In the genomic region with DNA sequence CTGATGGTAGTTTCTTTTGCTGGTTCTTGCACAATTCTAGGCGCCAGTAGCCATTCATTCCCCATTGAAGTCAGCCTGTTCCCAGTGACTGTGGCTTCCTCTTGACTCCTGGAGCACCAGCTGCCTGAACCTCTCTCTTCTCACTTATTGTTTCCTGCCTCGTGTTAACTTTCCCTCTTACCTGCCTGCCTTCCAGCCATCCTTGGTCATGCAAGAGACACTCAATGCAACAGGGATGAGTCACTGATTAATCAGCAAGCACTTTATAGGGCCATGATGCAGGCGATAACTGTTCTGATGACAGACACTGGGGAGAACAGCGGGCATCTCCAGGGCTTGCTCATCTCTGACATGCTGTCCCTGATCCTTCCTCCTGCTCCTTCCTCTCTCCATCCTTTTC, we compare ENCODE assay signal across 17 cellular contexts.
DNase-seq lines count a peak whose midpoint lies in the region; ATAC-seq and TF ChIP-seq lines count a peak whose summit lies in the region.
"Had no signal": no experiment of that assay in that cellular context is flagged by ENCODE, and none has a peak within 500 bp of the region (broad histone marks: within the 10 kb centered on the region; RNA-seq: fewer than 3 reads in every experiment).

No MANE protein-coding gene starts in this region.

- no peaks in the 10 kb centered on the region for H3K27me3 Mint-ChIP-seq in Caco-2 (ENCODE audit: insufficient read depth, unreplicated experiment)
- H3K27me3 Mint-ChIP-seq in naive thymus-derived CD8-positive, alpha-beta T cell: peaks cover 2 to 17% (median 6%) of the 10 kb centered on the region in 5 donors

- no peaks in the 10 kb centered on the region for H3F3A ChIP-seq in SK-N-SH (replicated peaks; ENCODE audit: insufficient read depth)

- no peak overlapping the region for H3K9ac ChIP-seq in SK-N-SH

- H3K27ac Mint-ChIP-seq in Caco-2 (ENCODE audit: unreplicated experiment): peak overlapping the region; percentile 58
- H3K27ac Mint-ChIP-seq in naive thymus-derived CD8-positive, alpha-beta T cell: no peak overlapping the region
- H3K27ac Mint-ChIP-seq: nephron; T-helper 2 cell treated with Interferon-gamma antibody and Interleukin-4, amounts not matched to agents 5 μg/mL and 100 μg/mL, for 36 hours had no signal

- intact Hi-C loops in Caco-2 (cut with micrococcal nuclease; ENCODE audit: unreplicated experiment) (no loop called here), ovary (cut with DNase I) (no loop called here)

- H3K4me3 ChIP-seq in Caco-2 (ENCODE audit: low read depth, low read length) (no peak overlapping the region), SK-N-SH (ENCODE audit: low read depth in 2 of 2, low read length in 1 of 2) (no peak overlapping the region), ovary (no peak overlapping the region)
- H3K4me3 ChIP-seq: coronary artery, uterus had no signal

- BruUV-seq in Caco-2 (replicated peaks; lab: Mats Ljungman, UMichigan): no TSS peak

- CTCF ChIA-PET in Caco-2 (lab: Charles Lee): no interaction called here
- CTCF ChIA-PET in SK-N-SH (lab: Yijun Ruan, JAX): no interaction called here

- 45% methylated on average over 4 of the region's 4 CpGs for WGBS in SK-N-SH (ENCODE audit: low lambda C conversion rate)
- 93 to 99% (median 94%) methylated on average over 4 of the region's 4 CpGs for WGBS in ovary, 3 donors

- H3K27me3 ChIP-seq in Caco-2 (replicated peaks; ENCODE audit: control insufficient read depth, insufficient read depth, low read length) (no peaks in the 10 kb centered on the region), SK-N-SH (ENCODE audit: insufficient read depth) (no peaks in the 10 kb centered on the region), ovary (no peaks in the 10 kb centered on the region)
- H3K27me3 ChIP-seq: uterus had no signal

- H3K27ac ChIP-seq in SK-N-SH (ENCODE audit: low read depth in 2 of 2, low read length in 1 of 2) (no peak overlapping the region), ovary (no peak overlapping the region)
- H3K27ac ChIP-seq: coronary artery, uterus had no signal

- H3K36me3 ChIP-seq in Caco-2 (ENCODE audit: control insufficient read depth, insufficient read depth, low read length) (no peaks in the 10 kb centered on the region), SK-N-SH (replicated peaks in 1 of 2; ENCODE audit: control insufficient read depth in 1 of 2, insufficient read depth in 2 of 2, low read length in 1 of 2) (no peaks in the 10 kb centered on the region), ovary (no peaks in the 10 kb centered on the region)
- H3K36me3 ChIP-seq: uterus had no signal

- no peak overlapping the region for H3K4me3 Mint-ChIP-seq in Caco-2 (ENCODE audit: unreplicated experiment)
- H3K4me3 Mint-ChIP-seq in naive thymus-derived CD8-positive, alpha-beta T cell: no peak overlapping the region
- H3K4me3 Mint-ChIP-seq: nephron; T-helper 2 cell treated with Interferon-gamma antibody and Interleukin-4, amounts not matched to agents 5 μg/mL and 100 μg/mL, for 36 hours had no signal

- TF ChIP-seq EP300 in SK-N-SH (IDR thresholded peaks at IDR 0.05; ENCODE audit: borderline replicate concordance in 1 of 2, low read depth in 1 of 2, low read length in 1 of 2): no peak
- no peak for TF ChIP-seq EP300 in ovary (IDR thresholded peaks at IDR 0.05)

- POLR2A ChIA-PET in Caco-2 (lab: Charles Lee) (no interaction called here), SK-N-SH (lab: Yijun Ruan, JAX) (no interaction called here)
- POLR2A ChIA-PET in naive thymus-derived CD8-positive, alpha-beta T cell (lab: Charles Lee): no interaction called here

- no peak for TF ChIP-seq CTCF in Caco-2 (IDR thresholded peaks at IDR 0.05; ENCODE audit: insufficient read depth in 1 of 2, low read depth in 1 of 2, low read length in 1 of 2, severe bottlenecking in 1 of 2, unreplicated experiment in 1 of 2)
- TF ChIP-seq CTCF in SK-N-SH (IDR thresholded peaks at IDR 0.05): no peak
- no peak for TF ChIP-seq CTCF in ovary (IDR thresholded peaks at IDR 0.05)

- H3K36me3 Mint-ChIP-seq in Caco-2 (ENCODE audit: insufficient read depth, unreplicated experiment): peaks cover 5% of the 10 kb centered on the region
- no peaks in the 10 kb centered on the region for H3K36me3 Mint-ChIP-seq in naive thymus-derived CD8-positive, alpha-beta T cell

- H2AFZ ChIP-seq in SK-N-SH (ENCODE audit: low read depth): no peak overlapping the region

- H3K9me3 ChIP-seq in Caco-2: no peaks in the 10 kb centered on the region
- H3K9me3 ChIP-seq in SK-N-SH: no peaks in the 10 kb centered on the region
- H3K9me3 ChIP-seq in ovary: no peaks in the 10 kb centered on the region
- H3K9me3 ChIP-seq: uterus had no signal

- TF ChIP-seq POLR2A in ovary (IDR thresholded peaks at IDR 0.05): no peak

- H4K20me1 ChIP-seq in SK-N-SH (ENCODE audit: insufficient read depth): no peaks in the 10 kb centered on the region

- DNase-seq in Caco-2 (no peak), HK-2 (ENCODE audit: unreplicated experiment) (peak; percentile 64), SK-N-SH (no peak), kidney tubule cell (ENCODE audit: low spot score) (peak; percentile 91), ovary (no peak), SW 1271 (lab: John Stamatoyannopoulos, UW) (no peak)
- no peak for DNase-seq in stimulated activated CD4-positive, alpha-beta T cell treated with anti-CD3 and anti-CD28 coated beads, Interleukin-4, amount 100 ng/mL, for 1 hour
- DNase-seq in naive thymus-derived CD8-positive, alpha-beta T cell: no peak
- DNase-seq: activated CD4-positive, alpha-beta T cell treated with anti-CD3 and anti-CD28 coated beads for 48 hours; activated CD8-positive, alpha-beta memory T cell treated with anti-CD3 and anti-CD28 coated beads, Interleukin-2, amount 50 U/mL, for 4 hours; NCI-H2029; Right ventricle myocardium superior; stimulated activated naive CD8-positive, alpha-beta T cell treated with anti-CD3 and anti-CD28 coated beads, Interleukin-15, Interleukin-2, amounts not matched to agents 100 U/mL and 50 U/mL, for 24 hours; uterus had no signal

- H3K79me2 ChIP-seq in SK-N-SH (ENCODE audit: insufficient read depth): no peaks in the 10 kb centered on the region

- ATAC-seq in naive thymus-derived CD8-positive, alpha-beta T cell: no peak
- ATAC-seq: stimulated activated naive CD8-positive, alpha-beta T cell treated with anti-CD3 and anti-CD28 coated beads, Interleukin-15, Interleukin-2, amounts not matched to agents 100 U/mL and 50 U/mL, for 24 hours had no signal

- H3K4me1 Mint-ChIP-seq in Caco-2 (ENCODE audit: low read depth, unreplicated experiment): peaks cover 7% of the 10 kb centered on the region
- no peaks in the 10 kb centered on the region for H3K4me1 Mint-ChIP-seq in naive thymus-derived CD8-positive, alpha-beta T cell

- no peaks in the 10 kb centered on the region for H3K9me2 ChIP-seq in SK-N-SH

- TF ChIP-seq RAD21 in SK-N-SH (IDR thresholded peaks at IDR 0.05; ENCODE audit: low read length): no peak

- H3K4me2 ChIP-seq in SK-N-SH: no peak overlapping the region

- H3K4me1 ChIP-seq in Caco-2 (peaks cover 18% of the 10 kb centered on the region; the same call in 1 of the 2 replicates), SK-N-SH (ENCODE audit: control insufficient read depth in 1 of 2, insufficient read depth in 2 of 2, low read depth in 1 of 2, low read length in 1 of 2) (no peaks in the 10 kb centered on the region; a peak in 1 of 4 replicates), ovary (ENCODE audit: insufficient read depth) (no peaks in the 10 kb centered on the region)
- H3K4me1 ChIP-seq: uterus had no signal

- H3K9me3 Mint-ChIP-seq in Caco-2 (ENCODE audit: unreplicated experiment): no peaks in the 10 kb centered on the region
- peaks cover 0 to 13% (median 3%) of the 10 kb centered on the region in 9 donors for H3K9me3 Mint-ChIP-seq in naive thymus-derived CD8-positive, alpha-beta T cell
- H3K9me3 Mint-ChIP-seq: T-helper 2 cell treated with Interferon-gamma antibody and Interleukin-4, amounts not matched to agents 5 μg/mL and 100 μg/mL, for 36 hours had no signal

TF ChIP-seq in SK-N-SH, 30 proteins besides CTCF, POLR2A, EP300 and RAD21:
- TF ChIP-seq FOSL2 (IDR thresholded peaks at IDR 0.05; ENCODE audit: borderline replicate concordance, low read depth) (peak; percentile 46; the same call in 1 of the 2 replicates), PBX3 (IDR thresholded peaks at IDR 0.05) (no peak)
TF ChIP-seq in SK-N-SH: peak in this region for 1.

Comparison
In these comparisons a context has a peak if more than half of its experiments do, and no peak if none do; other contexts are left out.
1. DNase-seq: peak in HK-2 (single experiment) and kidney tubule cell (single experiment); none in Caco-2 (0 of 2), SK-N-SH (single experiment), ovary (0 of 5), SW 1271 (0 of 2), stimulated activated CD4-positive, alpha-beta T cell treated with anti-CD3 and anti-CD28 coated beads, Interleukin-4, amount 100 ng/mL, for 1 hour (single experiment) and naive thymus-derived CD8-positive, alpha-beta T cell (0 of 10).